Comparison of ENCODE assay signal across 1 cellular context in the genomic region with DNA sequence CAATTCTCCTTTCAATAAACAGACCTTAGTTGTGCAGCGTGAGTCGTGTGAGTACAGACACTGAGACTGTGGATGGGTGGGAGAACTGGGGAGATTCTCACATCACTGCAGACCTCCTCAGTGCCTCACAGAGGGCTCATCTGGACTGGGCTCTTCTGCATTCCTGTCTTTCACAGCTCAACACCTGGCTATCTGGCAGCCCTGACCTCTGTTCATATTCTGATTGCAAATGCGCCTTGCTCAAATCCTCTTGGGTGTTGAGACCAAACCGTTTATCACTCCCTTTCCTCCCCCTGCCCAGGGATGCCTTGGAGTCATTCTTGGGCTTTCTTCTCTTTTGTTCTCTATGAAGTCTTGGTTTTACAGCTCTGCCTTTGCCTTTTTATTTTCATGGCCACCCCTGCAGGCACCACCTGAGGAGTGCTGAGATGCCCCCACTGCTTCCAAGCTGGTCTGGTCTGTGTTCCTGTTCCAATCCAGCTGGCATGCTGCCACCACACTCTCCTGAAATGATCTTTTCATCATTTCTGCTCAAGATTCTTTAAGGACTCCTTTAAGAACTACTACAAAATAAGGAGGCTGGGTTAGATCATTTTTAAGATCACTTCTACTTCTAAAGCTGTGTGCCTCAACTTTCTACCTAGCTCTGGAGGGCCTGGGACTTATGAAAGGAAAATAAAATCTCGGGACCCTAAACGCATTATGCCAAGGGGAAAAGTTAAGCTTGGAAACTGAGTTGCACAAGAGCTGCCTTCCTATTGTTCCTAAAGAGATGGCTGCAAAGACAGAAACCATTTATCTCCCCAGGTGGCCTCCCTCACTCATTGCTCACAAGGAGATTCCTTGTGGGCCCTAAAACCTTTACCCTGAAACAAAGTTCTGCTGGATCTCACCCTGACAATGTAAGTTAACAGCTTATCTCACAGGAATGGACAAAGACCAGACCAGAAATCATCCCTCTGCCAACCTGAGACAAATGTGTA.
TF ChIP-seq lines count a peak whose summit lies in the region.

No MANE protein-coding gene starts in this region.

TF ChIP-seq in WTC11, 78 proteins besides CTCF, POLR2A, EP300 and RAD21:
- TF ChIP-seq, protein P1, sequence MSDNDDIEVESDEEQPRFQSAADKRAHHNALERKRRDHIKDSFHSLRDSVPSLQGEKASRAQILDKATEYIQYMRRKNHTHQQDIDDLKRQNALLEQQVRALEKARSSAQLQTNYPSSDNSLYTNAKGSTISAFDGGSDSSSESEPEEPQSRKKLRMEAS (CRISPR knock-in tag; IDR thresholded peaks at IDR 0.05), result 0 out of 2 replicates have a peak, but pooled peaks have one; percentile 15
- TF ChIP-seq TEAD1 (CRISPR knock-in tag; IDR thresholded peaks at IDR 0.05), result peak; percentile 26; the same call in 1 of the 2 replicates
- TF ChIP-seq ZNF121 (CRISPR knock-in tag; IDR thresholded peaks at IDR 0.05), result no peak
- 0 out of 2 replicates have a peak, but pooled peaks have one; percentile 19 for TF ChIP-seq FOXK1 (CRISPR knock-in tag; IDR thresholded peaks at IDR 0.05)
